Comparison of ENCODE assay signal across 8 cellular contexts in genomic region chr15:89090791-89091666, GRCh38. TPM values are rescaled to one million over a fixed set of nuclear protein-coding genes. Genes with fewer than 3 reads are reported as not detected.
DNase-seq lines count a peak whose midpoint lies in the region; ATAC-seq and TF ChIP-seq lines count a peak whose summit lies in the region.

No MANE protein-coding gene starts in this region.

- peak in 5 of 7 experiments; percentile 31 to 60 (median 54) for DNase-seq in CD8-positive, alpha-beta T cell
- DNase-seq in SW480 (ENCODE audit: low spot score) (peak; percentile 78), breast epithelium (ENCODE audit: low spot score in 2 of 2) (peak in 1 of 2 donors; percentile 51), HK-2 (ENCODE audit: unreplicated experiment) (no peak), GM19238 (ENCODE audit: insufficient read length, low spot score) (no peak)
- peak in 2 of 3 experiments; percentile 35 to 38 for DNase-seq in stimulated activated CD4-positive, alpha-beta T cell treated with anti-CD3 and anti-CD28 coated beads, TNF-alpha, amount 100 ng/mL, for 24 hours (ENCODE audit: low read depth in 3 of 3)

- CTCF ChIA-PET in CD8-positive, alpha-beta T cell (lab: Charles Lee) = interaction anchor here (1.0 to 6.9 kb wide), 6 partner anchors 12 to 186 kb away, joined by 3 to 49 read pairs (median 5); no protein-coding TSS in a partner anchor

- intact Hi-C loops in CD8-positive, alpha-beta T cell (cut with DNase I, micrococcal nuclease) = loop anchor here (2.0 to 5.0 kb wide), 2 partner anchors 38 to 469 kb away; partner anchors contain the start of gene AEN (in 1 of the 2)
- intact Hi-C loops in breast epithelium (cut with DNase I; ENCODE audit: low total_unique reads) = no loop called here

- peaks cover 44% of the 10 kb centered on the region for H3K4me1 Mint-ChIP-seq in CD8-positive, alpha-beta T cell (ENCODE audit: low read depth)

- no peaks in the 10 kb centered on the region for H3K9me3 Mint-ChIP-seq in CD8-positive, alpha-beta T cell

- peak overlapping the region; percentile 21 for H3K4me3 ChIP-seq in CD8-positive, alpha-beta T cell (ENCODE audit: low read depth, low read length)
- H3K4me3 ChIP-seq in breast epithelium = peak overlapping the region; percentile 11 to 21 (median 19)

- H3K27ac ChIP-seq in CD8-positive, alpha-beta T cell (ENCODE audit: low read depth, low read length) = peak overlapping the region; percentile 61
- H3K27ac ChIP-seq in breast epithelium (peak overlapping the region; percentile 89 to 93), layer of hippocampus (ENCODE audit: low read depth, low read length) (peak overlapping the region; percentile 71)

- TF ChIP-seq CTCF in CD8-positive, alpha-beta T cell (IDR thresholded peaks at IDR 0.05) = no peak
- no peak for TF ChIP-seq CTCF in breast epithelium (IDR thresholded peaks at IDR 0.05)

- ATAC-seq in CD8-positive, alpha-beta T cell = no peak
- peak; percentile 25 for ATAC-seq in HG03196 (IDR thresholded peaks at IDR 0.05; ENCODE audit: unreplicated experiment)

- H3K27ac Mint-ChIP-seq in CD8-positive, alpha-beta T cell = peak overlapping the region; percentile 98

- TF ChIP-seq POLR2A in breast epithelium (IDR thresholded peaks at IDR 0.05) = no peak

- POLR2A ChIA-PET in CD8-positive, alpha-beta T cell (lab: Charles Lee) = interaction anchor here (0.9 to 4.6 kb wide), 4 partner anchors 31 to 186 kb away, joined by 3 to 22 read pairs (median 4); partner anchors contain the start of gene FANCI

- no peaks in the 10 kb centered on the region for H3K27me3 ChIP-seq in CD8-positive, alpha-beta T cell (ENCODE audit: insufficient read depth, low read length)
- H3K27me3 ChIP-seq in breast epithelium (no peaks in the 10 kb centered on the region), layer of hippocampus (ENCODE audit: control insufficient read depth, insufficient read depth, low read length) (no peaks in the 10 kb centered on the region)

- H3K36me3 Mint-ChIP-seq in CD8-positive, alpha-beta T cell = peaks cover 14% of the 10 kb centered on the region

- no peaks in the 10 kb centered on the region for H3K27me3 Mint-ChIP-seq in CD8-positive, alpha-beta T cell (ENCODE audit: low read depth)

- H3K4me3 Mint-ChIP-seq in CD8-positive, alpha-beta T cell = peak overlapping the region; percentile 84

- H3K36me3 ChIP-seq in CD8-positive, alpha-beta T cell (ENCODE audit: insufficient read depth, low read length) = no peaks in the 10 kb centered on the region
- no peaks in the 10 kb centered on the region for H3K36me3 ChIP-seq in breast epithelium

- H3K4me1 ChIP-seq in CD8-positive, alpha-beta T cell (ENCODE audit: insufficient read depth, low read length) = peaks cover 43% of the 10 kb centered on the region
- peaks cover 0 to 3% of the 10 kb centered on the region in 2 donors for H3K4me1 ChIP-seq in breast epithelium

- H3K9me3 ChIP-seq in CD8-positive, alpha-beta T cell (ENCODE audit: low read length) = no peaks in the 10 kb centered on the region
- no peaks in the 10 kb centered on the region for H3K9me3 ChIP-seq in breast epithelium

RNA-seq across cellular contexts. Expression of gene ABHD2, which starts 2.8 kb away (rescaled TPM):
- total RNA-seq in CD8-positive, alpha-beta T cell = 10 to 100 TPM; 22.2 to 25.7 TPM
- 10 to 100 TPM; 76.7 to 91.2 (median 80.3) TPM for total RNA-seq in breast epithelium

Comparison
In these comparisons a context has a peak if more than half of its experiments do, and no peak if none do; other contexts are left out.
1. DNase-seq: peak in CD8-positive, alpha-beta T cell (5 of 7), SW480 (single experiment) and stimulated activated CD4-positive, alpha-beta T cell treated with anti-CD3 and anti-CD28 coated beads, TNF-alpha, amount 100 ng/mL, for 24 hours (2 of 3); none in HK-2 (single experiment) and GM19238 (single experiment).
2. Peak in every context shown above with its lines, with median percentiles within 50 percentile points of each other: H3K27ac ChIP-seq.